In genomic region chr3:23810342-23811116, GRCh38 we compare ENCODE assay signal across 8 cellular contexts. TPM values are rescaled to one million over a fixed set of nuclear protein-coding genes. Genes with fewer than 3 reads are reported as not detected.
DNase-seq lines count a peak whose midpoint lies in the region; ATAC-seq, FAIRE-seq and TF ChIP-seq lines count a peak whose summit lies in the region.

No MANE protein-coding gene starts in this region.

- H4K8ac ChIP-seq in H1 (ENCODE audit: extremely low read depth, insufficient read depth, low read length) (peak overlapping the region; percentile 96), mesenchymal stem cell (ENCODE audit: low read length) (peak overlapping the region; percentile 61)

- H3K4ac ChIP-seq in H1 (replicated peaks; ENCODE audit: insufficient read length, low read depth, low read length) (peak overlapping the region; percentile 36), mesenchymal stem cell (ENCODE audit: low read depth in 1 of 2, low read length in 2 of 2) (peak overlapping the region; percentile 82 to 92)

- H3K56ac ChIP-seq in H1 (replicated peaks; ENCODE audit: insufficient read length, low read depth, low read length): no peak overlapping the region

- peaks cover 67% of the 10 kb centered on the region for H3K79me2 ChIP-seq in DOHH2 (ENCODE audit: control insufficient read depth, low read length)
- H3K79me2 ChIP-seq in H1 (ENCODE audit: control insufficient read depth in 1 of 2, insufficient read depth in 2 of 2, low read length in 2 of 2): peaks cover 3 to 75% of the 10 kb centered on the region in 2 experiments; a peak in 3 of 4 replicates

- no peak overlapping the region for H2BK20ac ChIP-seq in H1 (ENCODE audit: low read length)

- H3K14ac ChIP-seq in H1 (ENCODE audit: insufficient read length) (no peak overlapping the region), mesenchymal stem cell (ENCODE audit: low read length in 2 of 2) (peak overlapping the region; percentile 70 to 77)

- WGBS in H1 (ENCODE audit: extremely low coverage in 1 of 2, insufficient coverage in 1 of 2, insufficient read length in 1 of 2, insufficient replicate concordance in 2 of 2, low coverage in 1 of 2, low lambda C conversion rate in 2 of 2, missing lambda C conversion rate in 1 of 2), 2 experiments: 3% methylated on average over 22 of the region's 76 CpGs; no CpG with 5 or more reads in 1 of the 2 experiments
- WGBS in mesenchymal stem cell: under 1% methylated on average over 54 of the region's 76 CpGs

- H3K23ac ChIP-seq in H1 (ENCODE audit: insufficient read length): no peak overlapping the region
- no peak overlapping the region for H3K23ac ChIP-seq in mesenchymal stem cell (ENCODE audit: low read length in 2 of 2)

- TF ChIP-seq POLR2A in H1 (IDR thresholded peaks at IDR 0.05; ENCODE audit: control extremely low read depth in 1 of 2, low read depth in 2 of 2, low read length in 2 of 2): peak; percentile 61 to 87

- H2BK15ac ChIP-seq in H1 (ENCODE audit: low read length): no peak overlapping the region
- peak overlapping the region; percentile 64 for H2BK15ac ChIP-seq in mesenchymal stem cell (ENCODE audit: low read depth, poor library complexity, severe bottlenecking)

- no peak overlapping the region for H2AFZ ChIP-seq in H1 (ENCODE audit: low read length)
- peak overlapping the region; percentile 44 for H2AFZ ChIP-seq in mesenchymal stem cell (ENCODE audit: low read depth, low read length)

- no peaks in the 10 kb centered on the region for H3K9me3 Mint-ChIP-seq in stimulated activated naive CD8-positive, alpha-beta T cell treated with anti-CD3 and anti-CD28 coated beads, Interleukin-15, Interleukin-2, amounts not matched to agents 100 ng/mL and 50 ng/mL, for 24 hours

- H3K4me1 ChIP-seq in DOHH2 (ENCODE audit: control insufficient read depth, low read length) (peaks cover 48% of the 10 kb centered on the region), H1 (replicated peaks in 1 of 4; ENCODE audit: control insufficient read depth in 3 of 4, insufficient read depth in 4 of 4, low read length in 3 of 4) (peaks cover 3 to 18% (median 10%) of the 10 kb centered on the region in 4 experiments; a peak in 5 of 7 replicates), mesenchymal stem cell (ENCODE audit: control insufficient read depth, insufficient read depth, low read depth, low read length) (peaks cover 6% of the 10 kb centered on the region)

- H3K27ac ChIP-seq in DOHH2 (ENCODE audit: low read depth, low read length) (no peak overlapping the region), H1 (ENCODE audit: low read depth, low read length) (peak overlapping the region; percentile 90), mesenchymal stem cell (ENCODE audit: low read length, poor library complexity, severe bottlenecking) (peak overlapping the region; percentile 30)

- peak; percentile 28 for ATAC-seq in GM21717 (IDR thresholded peaks at IDR 0.05; ENCODE audit: unreplicated experiment)

- TF ChIP-seq RAD21 in H1 (IDR thresholded peaks at IDR 0.05 in 1 of 2, conservative IDR thresholded peaks at IDR 0.05 in 1 of 2; ENCODE audit: low read depth in 2 of 2, low read length in 2 of 2): peak in 1 of 2 experiments; percentile 32; a peak in 2 of 4 replicates

- H3K9me3 ChIP-seq in DOHH2 (ENCODE audit: control insufficient read depth, insufficient read depth, low read length): no peaks in the 10 kb centered on the region
- no peaks in the 10 kb centered on the region for H3K9me3 ChIP-seq in H1 (ENCODE audit: insufficient read depth in 2 of 2, low read depth in 1 of 2, low read length in 1 of 2)
- H3K9me3 ChIP-seq in mesenchymal stem cell (ENCODE audit: control insufficient read depth, low read length): no peaks in the 10 kb centered on the region

- H3K79me1 ChIP-seq in H1 (ENCODE audit: low read depth, low read length) (0 out of 2 replicates have a peak, but pooled peaks cover 2% of the 10 kb centered on the region), mesenchymal stem cell (replicated peaks; ENCODE audit: low read length, poor library complexity, severe bottlenecking) (peaks cover 12% of the 10 kb centered on the region)

- H3K27me3 ChIP-seq in DOHH2 (ENCODE audit: control insufficient read depth, low read length) (no peaks in the 10 kb centered on the region), H1 (replicated peaks in 1 of 4; ENCODE audit: control insufficient read depth in 3 of 4, extremely low read depth in 1 of 4, insufficient read depth in 3 of 4, low read length in 3 of 4) (no peaks in the 10 kb centered on the region), mesenchymal stem cell (ENCODE audit: control insufficient read depth in 1 of 2, insufficient read depth in 1 of 2, low read length in 2 of 2) (no peaks in the 10 kb centered on the region)

- H3K4me1 Mint-ChIP-seq in stimulated activated naive CD8-positive, alpha-beta T cell treated with anti-CD3 and anti-CD28 coated beads, Interleukin-15, Interleukin-2, amounts not matched to agents 100 ng/mL and 50 ng/mL, for 24 hours (ENCODE audit: low read depth): peaks cover 67% of the 10 kb centered on the region

- FAIRE-seq in H1 (lab: Jason Lieb, UNC): no peak

- H2BK120ac ChIP-seq in H1 (replicated peaks; ENCODE audit: low read depth, low read length): no peak overlapping the region
- H2BK120ac ChIP-seq in mesenchymal stem cell (ENCODE audit: low read depth, low read length): peak overlapping the region; percentile 92

- H3K27ac Mint-ChIP-seq in stimulated activated naive CD8-positive, alpha-beta T cell treated with anti-CD3 and anti-CD28 coated beads, Interleukin-15, Interleukin-2, amounts not matched to agents 100 ng/mL and 50 ng/mL, for 24 hours: peak overlapping the region; percentile 98

- H4K20me1 ChIP-seq in DOHH2 (ENCODE audit: control insufficient read depth, insufficient read depth, low read depth, low read length): peaks cover 4% of the 10 kb centered on the region
- H4K20me1 ChIP-seq in H1 (replicated peaks in 1 of 2; ENCODE audit: control insufficient read depth in 1 of 2, insufficient read depth in 2 of 2, low read length in 2 of 2): peaks cover 0 to 6% of the 10 kb centered on the region in 2 experiments

- H3K27me3 Mint-ChIP-seq in stimulated activated naive CD8-positive, alpha-beta T cell treated with anti-CD3 and anti-CD28 coated beads, Interleukin-15, Interleukin-2, amounts not matched to agents 100 ng/mL and 50 ng/mL, for 24 hours: peaks cover under 1% of the 10 kb centered on the region

- H3K36me3 Mint-ChIP-seq in stimulated activated naive CD8-positive, alpha-beta T cell treated with anti-CD3 and anti-CD28 coated beads, Interleukin-15, Interleukin-2, amounts not matched to agents 100 ng/mL and 50 ng/mL, for 24 hours (ENCODE audit: low read depth): peaks cover 47% of the 10 kb centered on the region

- no peak; a peak in 1 of 3 replicates for TF ChIP-seq EP300 in H1 (IDR thresholded peaks at IDR 0.05; ENCODE audit: borderline replicate concordance in 1 of 2, low read depth in 2 of 2, low read length in 2 of 2)

- CTCF ChIA-PET in H1 (lab: Charles Lee; ENCODE audit: partially characterized antibody): interaction anchor here (0.8 to 1.9 kb wide), 7 partner anchors 10 to 375 kb away, joined by 3 to 6 read pairs (median 3); no protein-coding TSS in a partner anchor

- peaks cover 20% of the 10 kb centered on the region for H3F3A ChIP-seq in DOHH2 (ENCODE audit: control insufficient read depth, insufficient read depth)

- H3K9ac ChIP-seq in H1 (replicated peaks in 1 of 4; ENCODE audit: extremely low read depth in 1 of 4, low read depth in 3 of 4, low read length in 3 of 4): peak overlapping the region; percentile 75 to 93 (median 88)
- H3K9ac ChIP-seq in mesenchymal stem cell (ENCODE audit: low read length): peak overlapping the region; percentile 83

- POLR2A ChIA-PET in H1 (lab: Charles Lee; ENCODE audit: partially characterized antibody): interaction anchor here (0.6 to 4.9 kb wide), 30 partner anchors 8 to 428 kb away, joined by 3 to 69 read pairs (median 4); partner anchors contain the start of genes NKIRAS1 and RPL15

- TF ChIP-seq CTCF in DOHH2 (IDR thresholded peaks at IDR 0.05; ENCODE audit: low read depth, low read length, poor library complexity, severe bottlenecking): peak; percentile 44
- TF ChIP-seq CTCF in H1 (IDR thresholded peaks at IDR 0.05; ENCODE audit: control extremely low read depth in 1 of 3, insufficient read depth in 1 of 3, low read depth in 1 of 3, low read length in 3 of 3): peak; percentile 8 to 50 (median 14); a peak in 2 of 4 replicates

- H3K23me2 ChIP-seq in H1 (ENCODE audit: low read depth, low read length): peaks cover 8% of the 10 kb centered on the region; the same call in 1 of the 2 replicates

- no peaks in the 10 kb centered on the region for H3K9me2 ChIP-seq in DOHH2 (replicated peaks; ENCODE audit: control insufficient read depth, low read length)

- H3K18ac ChIP-seq in H1 (ENCODE audit: extremely low read depth, low read length): no peak overlapping the region; the same call in 1 of the 2 replicates
- H3K18ac ChIP-seq in mesenchymal stem cell (ENCODE audit: low read depth in 1 of 2, low read length in 2 of 2): peak overlapping the region; percentile 52 to 81

- no peak overlapping the region for H2AK5ac ChIP-seq in H1 (ENCODE audit: low read depth, low read length)
- no peak overlapping the region for H2AK5ac ChIP-seq in mesenchymal stem cell (ENCODE audit: low read length, severe bottlenecking)

- H3K4me2 ChIP-seq in DOHH2 (ENCODE audit: low read length) (peak overlapping the region; percentile 69), H1 (ENCODE audit: insufficient read depth in 1 of 2, low read depth in 2 of 2, low read length in 2 of 2) (peak overlapping the region; percentile 85 to 86), mesenchymal stem cell (ENCODE audit: low read length, poor library complexity, severe bottlenecking) (peak overlapping the region; percentile 99)

- no peak overlapping the region for H2BK12ac ChIP-seq in H1 (ENCODE audit: low read depth, low read length)
- H2BK12ac ChIP-seq in mesenchymal stem cell (ENCODE audit: low read length in 2 of 2): peak overlapping the region in 1 of 2 experiments; percentile 63

- H3K4me3 Mint-ChIP-seq in stimulated activated naive CD8-positive, alpha-beta T cell treated with anti-CD3 and anti-CD28 coated beads, Interleukin-15, Interleukin-2, amounts not matched to agents 100 ng/mL and 50 ng/mL, for 24 hours: peak overlapping the region; percentile 92

- peak; percentile 26 for DNase-seq in NCI-H1105 treated with DMSO at 0.1 percent for 48 hours (lab: John Stamatoyannopoulos, UW)
- peak; percentile 87 for DNase-seq in activated CD8-positive, alpha-beta memory T cell treated with anti-CD3 and anti-CD28 coated beads for 24 hours
- peak; percentile 59 to 84 for DNase-seq in H1 (ENCODE audit: low read depth in 1 of 2, low spot score in 2 of 2)
- peak; percentile 48 for DNase-seq in mesenchymal stem cell
- no peak for DNase-seq in DMS153 treated with DMSO at 0.1 percent for 48 hours (lab: John Stamatoyannopoulos, UW; ENCODE audit: unreplicated experiment)

- H2BK5ac ChIP-seq in H1 (ENCODE audit: low read depth, low read length): peak overlapping the region; percentile 48; the same call in 1 of the 2 replicates
- no peak overlapping the region for H2BK5ac ChIP-seq in mesenchymal stem cell (ENCODE audit: low read depth, low read length, poor library complexity, severe bottlenecking)

- H3K36me3 ChIP-seq in DOHH2 (ENCODE audit: control insufficient read depth, low read length) (peaks cover 47% of the 10 kb centered on the region), H1 (ENCODE audit: control insufficient read depth in 2 of 4, insufficient read depth in 4 of 4, low read length in 3 of 4) (peaks cover 0 to 16% (median 2%) of the 10 kb centered on the region in 4 experiments; a peak in 4 of 8 replicates), mesenchymal stem cell (ENCODE audit: control insufficient read depth in 1 of 2, insufficient read depth in 2 of 2, low read depth in 1 of 2, low read length in 2 of 2) (peaks cover 0 to 22% of the 10 kb centered on the region in 2 experiments)

- H3K4me3 ChIP-seq in DOHH2 (ENCODE audit: low read length) (peak overlapping the region; percentile 77), H1 (ENCODE audit: extremely low read depth in 1 of 4, insufficient read depth in 2 of 4, low read depth in 3 of 4, low read length in 4 of 4) (peak overlapping the region; percentile 42 to 87 (median 66)), mesenchymal stem cell (ENCODE audit: insufficient read depth in 1 of 2, low read depth in 1 of 2, low read length in 2 of 2) (peak overlapping the region; percentile 76)

- peak overlapping the region; percentile 40 for H4K5ac ChIP-seq in H1 (ENCODE audit: insufficient read length, low read depth, low read length)

- H4K91ac ChIP-seq in H1 (replicated peaks; ENCODE audit: insufficient read length, low read length) (peak overlapping the region; percentile 83), mesenchymal stem cell (ENCODE audit: low read length) (peak overlapping the region; percentile 87)

RNA-seq across cellular contexts. Expression of gene UBE2E1, which starts 4.8 kb away (rescaled TPM):
- total RNA-seq in H1 (2021; fragmentation: NEBNext Ultra II Directional; extraction: Animal tissue kit (Norgen Biotek cat#: 25700)): 130 and 141 TPM in 2 replicates
- polyA plus RNA-seq in H1 (2011; rRNA removed): 56.8 and 109 TPM in 2 replicates
- polyA plus RNA-seq in H1 (2011; cell fraction: cytosol; rRNA removed): 109 TPM
- polyA plus RNA-seq in H1 (2011; cell fraction: nucleus; rRNA removed): 50.2 TPM
- polyA plus RNA-seq in H1 (2012, experiment 1 of 2): 99.3 to 185 TPM (median 114 TPM) in 4 replicates
- 26.5 TPM for polyA plus RNA-seq in H1 (2012, experiment 2 of 2)
- polyA plus RNA-seq in H1 (2013, experiment 1 of 2): 152 TPM
- 161 TPM for polyA plus RNA-seq in H1 (2013, experiment 2 of 2)
- polyA minus RNA-seq in H1 (2011; rRNA and poly(A)+ RNA removed): 62.1 and 106 TPM in 2 replicates
- polyA minus RNA-seq in H1 (2011; cell fraction: cytosol; rRNA and poly(A)+ RNA removed): 82.1 TPM
- 70.1 TPM for polyA minus RNA-seq in H1 (2011; cell fraction: nucleus; rRNA and poly(A)+ RNA removed)
- polyA plus RNA-seq in mesenchymal stem cell (2013, experiment 1 of 2): 181 TPM
- polyA plus RNA-seq in mesenchymal stem cell (2013, experiment 2 of 2): 175 TPM
